ENCODE assay signal across 11 cellular contexts in the genomic region with DNA sequence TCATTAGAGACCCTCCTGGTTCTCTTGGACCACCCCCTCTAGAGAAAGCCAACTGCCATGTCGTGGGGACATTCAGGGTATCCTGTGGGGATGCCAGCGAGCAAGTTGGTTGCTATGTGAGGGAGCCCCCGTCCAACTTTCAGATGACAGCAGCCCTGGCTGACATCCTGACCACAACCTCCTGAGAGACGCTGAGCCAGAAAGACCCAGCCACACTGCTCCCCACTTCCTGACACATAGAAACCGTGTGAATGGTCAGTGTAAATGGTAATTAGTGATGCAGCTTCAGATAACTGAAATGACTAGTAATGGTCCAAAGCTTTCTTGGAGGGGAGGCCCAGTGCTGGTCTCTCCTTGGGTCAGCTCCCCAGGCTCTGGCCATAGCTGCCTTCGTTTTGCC. TPM values are rescaled to one million over a fixed set of nuclear protein-coding genes. Genes with fewer than 3 reads are reported as not detected.
DNase-seq lines count a peak whose midpoint lies in the region; ATAC-seq and FAIRE-seq lines count a peak whose summit lies in the region.
"Had no signal": no experiment of that assay in that cellular context is flagged by ENCODE, and none has a peak within 500 bp of the region (broad histone marks: within the 10 kb centered on the region; RNA-seq: fewer than 3 reads in every experiment).

No MANE protein-coding gene starts in this region.

- peak; percentile 28 for DNase-seq in Daoy (ENCODE audit: low read depth)
- DNase-seq in GM19239 (ENCODE audit: insufficient read length, low spot score) = no peak
- DNase-seq in UCSD-AML1 (lab: John Stamatoyannopoulos, UW; ENCODE audit: unreplicated experiment) = peak; percentile 26
- DNase-seq in NCI-H2107 treated with DMSO at 0.1 percent for 48 hours (lab: John Stamatoyannopoulos, UW; ENCODE audit: unreplicated experiment) = no peak
- DNase-seq in NCI-H1417 treated with DMSO at 0.1 percent for 48 hours (lab: John Stamatoyannopoulos, UW) = no peak
- no peak for DNase-seq in globus pallidus (ENCODE audit: low spot score)
- DNase-seq: activated CD4-positive, alpha-beta T cell treated with anti-CD3 and anti-CD28 coated beads, Interleukin-2, amount 10 ng/mL, durations not matched to agents 24 days and 14 days; activated naive CD4-positive, alpha-beta T cell treated with anti-CD3 and anti-CD28 coated beads for 36 hours; stimulated activated CD4-positive, alpha-beta T cell treated with anti-CD3 and anti-CD28 coated beads, Interleukin-4, amount 100 ng/mL, for 4 hours had no signal

- FAIRE-seq in GM19239 (lab: Jason Lieb, UNC) = peak; percentile 87

- peak; percentile 64 for ATAC-seq in HG03095 (IDR thresholded peaks at IDR 0.05; ENCODE audit: unreplicated experiment)
- ATAC-seq in GM18868 (IDR thresholded peaks at IDR 0.05; ENCODE audit: unreplicated experiment) = no peak

RNA-seq across cellular contexts. Expression of gene CLCN4, which starts 10.8 kb away (rescaled TPM):
- 4.2 and 8.8 TPM in 2 replicates for total RNA-seq in Daoy (2014; rRNA removed; shearing (Covaris generic))
- total RNA-seq: activated CD4-positive, alpha-beta T cell treated with anti-CD3 and anti-CD28 coated beads, Interleukin-2, amount 10 ng/mL, durations not matched to agents 24 days and 14 days; activated naive CD4-positive, alpha-beta T cell treated with anti-CD3 and anti-CD28 coated beads for 36 hours had no signal

Comparison
In these comparisons a context has a peak if more than half of its experiments do, and no peak if none do; other contexts are left out.
1. DNase-seq: peak in Daoy (single experiment) and UCSD-AML1 (single experiment); none in GM19239 (single experiment), NCI-H2107 treated with DMSO at 0.1 percent for 48 hours (single experiment), NCI-H1417 treated with DMSO at 0.1 percent for 48 hours (single experiment) and globus pallidus (single experiment).